ENCODE assay signal across 19 cellular contexts in genomic region chr7:149109969-149110368, GRCh38.
"Had no signal": no experiment of that assay in that cellular context is flagged by ENCODE, and none has a peak within 500 bp of the region (broad histone marks: within the 10 kb centered on the region; RNA-seq: fewer than 3 reads in every experiment).

No MANE protein-coding gene starts in this region.

- ATAC-seq: activated naive CD4-positive, alpha-beta T cell treated with anti-CD3 and anti-CD28 coated beads, Interleukin-2, amount 50 U/mL, for 72 hours; activated T-cell treated with anti-CD3 and anti-CD28 coated beads, Interleukin-2, amount 50 U/mL, for 4 hours had no signal

- DNase-seq: activated CD4-positive, alpha-beta memory T cell treated with anti-CD3 and anti-CD28 coated beads for 36 hours; activated CD4-positive, alpha-beta T cell treated with anti-CD3 and anti-CD28 coated beads, Interleukin-2, amount 10 ng/mL, durations not matched to agents 7 days and 5 days; activated CD4-positive, CD25-positive, alpha-beta regulatory T cell; activated CD8-positive, alpha-beta memory T cell treated with anti-CD3 and anti-CD28 coated beads for 24 hours; activated effector memory CD4-positive, alpha-beta T cell treated with anti-CD3 and anti-CD28 coated beads, Interleukin-2, amount 50 U/mL, for 16 hours; activated naive CD4-positive, alpha-beta T cell treated with Interleukin-2 at 50 U/mL for 16 hours; activated T-cell treated with anti-CD3 and anti-CD28 coated beads, Interleukin-2, amount 50 U/mL, for 4 hours; amygdala; MM.1S; NCI-H1105; NCI-H1436; NCI-H1694 treated with DMSO at 0.1 percent for 48 hours; NCI-H2029 treated with DMSO at 0.1 percent for 48 hours; NCI-H510A treated with DMSO at 0.1 percent for 48 hours; NCI-H69; NK-92 treated with Interleukin-12 subunit alpha and Interleukin-12 subunit beta, amount 100 ng/mL, for 24 hours; SIG-M5; T-helper 1 cell had no signal
